Comparison of ENCODE assay signal across 8 cellular contexts in the genomic region with DNA sequence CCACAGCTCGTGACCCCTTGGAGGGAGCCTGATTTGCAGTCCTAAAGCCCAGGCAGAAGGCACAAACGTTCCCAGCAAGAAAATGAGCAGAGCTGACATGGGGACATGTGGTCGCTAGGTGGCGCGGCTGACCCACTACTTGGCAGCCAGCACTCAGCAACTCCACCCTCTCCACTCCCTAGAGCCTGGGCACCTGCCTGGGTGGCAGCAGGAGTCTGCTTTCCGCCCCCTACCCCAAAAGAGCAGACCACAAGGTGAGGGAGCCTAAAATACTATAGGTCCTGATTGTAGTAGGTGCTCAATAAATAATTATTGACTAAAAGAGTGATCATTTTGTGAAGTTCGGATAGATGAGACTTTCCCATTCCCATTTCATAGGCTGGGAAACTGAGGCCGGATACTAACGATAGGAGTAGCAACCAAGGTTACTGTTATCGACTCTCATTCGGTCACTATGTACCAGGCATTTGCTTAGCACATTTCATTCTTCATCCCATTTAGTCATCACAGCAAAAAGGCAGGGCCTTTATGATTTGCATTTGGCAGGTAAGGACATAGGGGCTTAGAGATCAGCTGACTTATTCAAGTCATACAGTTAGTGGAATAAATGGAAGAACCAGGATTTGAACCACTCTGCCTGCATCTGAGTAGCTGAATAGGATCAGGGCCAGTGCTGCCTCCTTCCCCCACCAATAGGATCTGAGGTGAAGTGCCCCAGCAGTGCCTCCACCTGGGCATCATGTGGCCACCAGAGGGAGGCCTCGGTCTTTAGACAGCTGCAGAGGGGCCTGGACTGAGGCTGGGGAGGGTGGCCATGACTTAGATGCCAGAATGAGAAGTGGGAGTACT. TPM values are rescaled to one million over a fixed set of nuclear protein-coding genes. Genes with fewer than 3 reads are reported as not detected.
DNase-seq lines count a peak whose midpoint lies in the region; ATAC-seq and TF ChIP-seq lines count a peak whose summit lies in the region.

No MANE protein-coding gene starts in this region.

- H3K27me3 ChIP-seq in CD8-positive, alpha-beta T cell (ENCODE audit: insufficient read depth, low read length): no peaks in the 10 kb centered on the region

- intact Hi-C loops in CD8-positive, alpha-beta T cell (cut with DNase I, micrococcal nuclease): loop anchor here (1.0 to 5.0 kb wide), 5 partner anchors 123 to 398 kb away; a partner anchor contains a TSS

- no peaks in the 10 kb centered on the region for H3K4me1 ChIP-seq in CD8-positive, alpha-beta T cell (ENCODE audit: insufficient read depth, low read length)

- H3K27ac Mint-ChIP-seq in CD8-positive, alpha-beta T cell: no peak overlapping the region

- POLR2A ChIA-PET in CD8-positive, alpha-beta T cell (lab: Charles Lee): interaction anchor here (0.8 to 1.2 kb wide), 4 partner anchors 107 to 126 kb away, joined by 3 to 5 read pairs (median 3); no protein-coding TSS in a partner anchor

- H3K4me1 Mint-ChIP-seq in CD8-positive, alpha-beta T cell (ENCODE audit: low read depth): no peaks in the 10 kb centered on the region

- no peaks in the 10 kb centered on the region for H3K36me3 ChIP-seq in CD8-positive, alpha-beta T cell (ENCODE audit: insufficient read depth, low read length)

- no peaks in the 10 kb centered on the region for H3K36me3 Mint-ChIP-seq in CD8-positive, alpha-beta T cell

- peaks cover 30% of the 10 kb centered on the region for H3K27me3 Mint-ChIP-seq in CD8-positive, alpha-beta T cell (ENCODE audit: low read depth)

- H3K9me3 Mint-ChIP-seq in CD8-positive, alpha-beta T cell: no peaks in the 10 kb centered on the region

- peak; percentile 81 for TF ChIP-seq CTCF in CD8-positive, alpha-beta T cell (IDR thresholded peaks at IDR 0.05)
- TF ChIP-seq CTCF in astrocyte of the spinal cord (IDR thresholded peaks at IDR 0.05; ENCODE audit: low read depth, low read length): peak; percentile 84

- no peak overlapping the region for H3K27ac ChIP-seq in CD8-positive, alpha-beta T cell (ENCODE audit: low read depth, low read length)

- ATAC-seq in CD8-positive, alpha-beta T cell: peak; percentile 97
- ATAC-seq in GM21825 (IDR thresholded peaks at IDR 0.05; ENCODE audit: unreplicated experiment): no peak

- no peak overlapping the region for H3K4me3 ChIP-seq in CD8-positive, alpha-beta T cell (ENCODE audit: low read depth, low read length)
- no peak overlapping the region for H3K4me3 ChIP-seq in astrocyte of the spinal cord (ENCODE audit: low read depth, low read length)

- no peaks in the 10 kb centered on the region for H3K9me3 ChIP-seq in CD8-positive, alpha-beta T cell (ENCODE audit: low read length)

- H3K4me3 Mint-ChIP-seq in CD8-positive, alpha-beta T cell: no peak overlapping the region

- CTCF ChIA-PET in CD8-positive, alpha-beta T cell (lab: Charles Lee): interaction anchor here (0.7 to 13.8 kb wide), 33 partner anchors 9 to 274 kb away, joined by 3 to 441 read pairs (median 4); a partner anchor contains a TSS

- in situ Hi-C loops in astrocyte of the spinal cord (cut with HindIII; ENCODE audit: low sequenced_read_pairs): no loop called here

- DNase-seq in CD8-positive, alpha-beta T cell: peak; percentile 59 to 87 (median 77)
- DNase-seq in H4 (ENCODE audit: low spot score): peak; percentile 62
- DNase-seq in NCI-H1930 (lab: John Stamatoyannopoulos, UW): peak; percentile 6 to 8
- peak; percentile 74 for DNase-seq in UCSD-AML1 (lab: John Stamatoyannopoulos, UW; ENCODE audit: unreplicated experiment)
- peak; percentile 63 for DNase-seq in astrocyte of the spinal cord (ENCODE audit: low read depth, low spot score)
- peak; percentile 89 for DNase-seq in iPS-NIHi11 (ENCODE audit: low spot score)
- DNase-seq in stimulated activated CD4-positive, alpha-beta T cell treated with anti-CD3 and anti-CD28 coated beads, Interleukin-1b, Interleukin-23, amount 100 ng/mL, for 1 hour (ENCODE audit: low read depth in 2 of 2): peak; percentile 59 to 69

RNA-seq across cellular contexts. Expression of a gene that starts 57.3 kb away (rescaled TPM):
- total RNA-seq in CD8-positive, alpha-beta T cell: not detected
- 0.14 TPM in 1 of 2 replicates, not detected in the other for total RNA-seq in H4 (2014; rRNA removed; shearing (Covaris generic))

Comparison
In these comparisons a context has a peak if more than half of its experiments do, and no peak if none do; other contexts are left out.
1. DNase-seq: peak in every context shown above with its lines; median percentile 89 in iPS-NIHi11; 77 in CD8-positive, alpha-beta T cell; 74 in UCSD-AML1; 64 in stimulated activated CD4-positive, alpha-beta T cell treated with anti-CD3 and anti-CD28 coated beads, Interleukin-1b, Interleukin-23, amount 100 ng/mL, for 1 hour; 63 in astrocyte of the spinal cord; 62 in H4; 7 in NCI-H1930.